ENCODE assay signal across 2 cellular contexts in the genomic region with DNA sequence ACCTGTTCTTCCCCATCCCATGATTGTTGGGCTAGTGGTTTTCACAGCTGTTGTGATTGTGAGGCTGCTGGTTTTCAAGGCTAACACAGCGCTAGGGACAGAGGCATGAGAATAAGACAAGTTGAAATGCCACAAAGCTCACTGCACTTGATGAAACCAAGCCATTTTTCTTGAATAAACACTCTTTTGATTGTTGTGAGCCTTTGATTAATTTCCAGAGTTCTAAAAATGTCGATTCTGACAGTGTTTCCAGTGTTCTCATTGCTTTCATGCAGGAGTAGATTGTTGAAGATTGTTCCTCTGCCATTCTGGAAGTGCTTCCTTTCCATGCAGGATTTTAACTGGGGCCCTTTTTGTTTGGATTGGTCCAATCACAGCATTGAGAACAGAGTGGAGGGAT.
TF ChIP-seq lines count a peak whose summit lies in the region.

No MANE protein-coding gene starts in this region.

TF ChIP-seq in K562, 482 proteins besides CTCF, POLR2A, EP300 and RAD21:
- TF ChIP-seq ZNF280B (CRISPR knock-in tag; IDR thresholded peaks at IDR 0.05) (no peak), XRCC4 (IDR thresholded peaks at IDR 0.05; ENCODE audit: extremely low read depth, insufficient read depth, insufficient read length) (no peak), TBL1XR1 (IDR thresholded peaks at IDR 0.05; ENCODE audit: low read length in 2 of 2) (no peak), NCOA2 (IDR thresholded peaks at IDR 0.05; ENCODE audit: partially characterized antibody in 2 of 2) (no peak), NFE2 (IDR thresholded peaks at IDR 0.05; ENCODE audit: low read depth) (no peak), PHF8 (IDR thresholded peaks at IDR 0.05; ENCODE audit: borderline replicate concordance, low read length) (no peak), ZNF778 (CRISPR knock-in tag; IDR thresholded peaks at IDR 0.05) (no peak), WHSC1 (IDR thresholded peaks at IDR 0.05; ENCODE audit: low read length) (no peak), TRIM28 (IDR thresholded peaks at IDR 0.05) (no peak), CSDE1 (IDR thresholded peaks at IDR 0.05) (no peak), MLLT1 (IDR thresholded peaks at IDR 0.05) (no peak), JUN (IDR thresholded peaks at IDR 0.05; ENCODE audit: borderline replicate concordance, low read depth, low read length) (no peak), JUN (CRISPR knock-in tag; IDR thresholded peaks at IDR 0.05; ENCODE audit: borderline replicate concordance) (no peak)
- TF ChIP-seq, protein P1, sequence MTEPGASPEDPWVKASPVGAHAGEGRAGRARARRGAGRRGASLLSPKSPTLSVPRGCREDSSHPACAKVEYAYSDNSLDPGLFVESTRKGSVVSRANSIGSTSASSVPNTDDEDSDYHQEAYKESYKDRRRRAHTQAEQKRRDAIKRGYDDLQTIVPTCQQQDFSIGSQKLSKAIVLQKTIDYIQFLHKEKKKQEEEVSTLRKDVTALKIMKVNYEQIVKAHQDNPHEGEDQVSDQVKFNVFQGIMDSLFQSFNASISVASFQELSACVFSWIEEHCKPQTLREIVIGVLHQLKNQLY (CRISPR knock-in tag; conservative IDR thresholded peaks at IDR 0.05): no peak
- TF ChIP-seq, protein P2, sequence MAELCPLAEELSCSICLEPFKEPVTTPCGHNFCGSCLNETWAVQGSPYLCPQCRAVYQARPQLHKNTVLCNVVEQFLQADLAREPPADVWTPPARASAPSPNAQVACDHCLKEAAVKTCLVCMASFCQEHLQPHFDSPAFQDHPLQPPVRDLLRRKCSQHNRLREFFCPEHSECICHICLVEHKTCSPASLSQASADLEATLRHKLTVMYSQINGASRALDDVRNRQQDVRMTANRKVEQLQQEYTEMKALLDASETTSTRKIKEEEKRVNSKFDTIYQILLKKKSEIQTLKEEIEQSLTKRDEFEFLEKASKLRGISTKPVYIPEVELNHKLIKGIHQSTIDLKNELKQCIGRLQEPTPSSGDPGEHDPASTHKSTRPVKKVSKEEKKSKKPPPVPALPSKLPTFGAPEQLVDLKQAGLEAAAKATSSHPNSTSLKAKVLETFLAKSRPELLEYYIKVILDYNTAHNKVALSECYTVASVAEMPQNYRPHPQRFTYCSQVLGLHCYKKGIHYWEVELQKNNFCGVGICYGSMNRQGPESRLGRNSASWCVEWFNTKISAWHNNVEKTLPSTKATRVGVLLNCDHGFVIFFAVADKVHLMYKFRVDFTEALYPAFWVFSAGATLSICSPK (IDR thresholded peaks at IDR 0.05; ENCODE audit: borderline replicate concordance): no peak

TF ChIP-seq in H1, 55 proteins besides CTCF, POLR2A, EP300 and RAD21 (continued from another document):
- TF ChIP-seq RXRA (IDR thresholded peaks at IDR 0.05; ENCODE audit: insufficient read depth, low read depth, low read length) (no peak), ATF2 (IDR thresholded peaks at IDR 0.05; ENCODE audit: low read length) (no peak), KDM5A (IDR thresholded peaks at IDR 0.05; ENCODE audit: low read length) (no peak), RFX5 (IDR thresholded peaks at IDR 0.05; ENCODE audit: borderline replicate concordance, low read depth, low read length) (no peak)
- TF ChIP-seq, protein P3, sequence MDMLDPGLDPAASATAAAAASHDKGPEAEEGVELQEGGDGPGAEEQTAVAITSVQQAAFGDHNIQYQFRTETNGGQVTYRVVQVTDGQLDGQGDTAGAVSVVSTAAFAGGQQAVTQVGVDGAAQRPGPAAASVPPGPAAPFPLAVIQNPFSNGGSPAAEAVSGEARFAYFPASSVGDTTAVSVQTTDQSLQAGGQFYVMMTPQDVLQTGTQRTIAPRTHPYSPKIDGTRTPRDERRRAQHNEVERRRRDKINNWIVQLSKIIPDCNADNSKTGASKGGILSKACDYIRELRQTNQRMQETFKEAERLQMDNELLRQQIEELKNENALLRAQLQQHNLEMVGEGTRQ (IDR thresholded peaks at IDR 0.05; ENCODE audit: low read length): no peak
